15 cellular contexts compared by ENCODE assay signal in genomic region chrX:2391869-2392606, GRCh38.
A peak's percentile ranks its signal among the peaks of the same experiment; 100 is the strongest.
DNase-seq lines count a peak whose midpoint lies in the region; TF ChIP-seq lines count a peak whose summit lies in the region.
"Had no signal": no experiment of that assay in that cellular context is flagged by ENCODE, and none has a peak within 500 bp of the region (broad histone marks: within the 10 kb centered on the region; RNA-seq: fewer than 3 reads in every experiment).

No MANE protein-coding gene starts in this region.

- no peak overlapping the region for H3K4me3 Mint-ChIP-seq in mesothelial cell of epicardium
- H3K4me3 Mint-ChIP-seq: natural killer cell had no signal

- TF ChIP-seq POLR2A in tibial nerve (IDR thresholded peaks at IDR 0.05), result no peak

- H3K4me3 ChIP-seq in epithelial cell of esophagus (ENCODE audit: low read length) (no peak overlapping the region), tibial nerve (no peak overlapping the region)
- H3K4me3 ChIP-seq: heart right ventricle had no signal

- H3K36me3 ChIP-seq in tibial nerve, result peaks cover 0 to 32% (median 0%) of the 10 kb centered on the region in 3 donors

- peaks cover 30% of the 10 kb centered on the region for H3K36me3 Mint-ChIP-seq in mesothelial cell of epicardium

- peaks cover 0 to 10% (median 0%) of the 10 kb centered on the region in 4 donors for H3K9me3 ChIP-seq in tibial nerve

- DNase-seq in EH (ENCODE audit: low read depth) (peak; percentile 93), NCI-H460 (ENCODE audit: extremely low read depth, low read depth) (peak; percentile 90), epithelial cell of esophagus (ENCODE audit: low read depth) (peak; percentile 96), mesothelial cell of epicardium (ENCODE audit: low spot score in 2 of 2, unreplicated experiment in 2 of 2) (no peak), NCI-H146 treated with DMSO at 0.1 percent for 48 hours (lab: John Stamatoyannopoulos, UW; ENCODE audit: unreplicated experiment) (no peak), tibial nerve (ENCODE audit: low spot score in 2 of 2) (no peak)
- DNase-seq in stimulated activated CD4-positive, alpha-beta T cell treated with anti-CD3 and anti-CD28 coated beads, Interleukin-15, amount 100 ng/mL, for 24 hours, result no peak
- DNase-seq in stimulated activated CD8-positive, alpha-beta memory T cell treated with anti-CD3 and anti-CD28 coated beads, Interleukin-4, amount 100 ng/mL, for 48 hours, result no peak
- DNase-seq: amniotic stem cell, DMS153, GOT3, heart right ventricle, natural killer cell, NCI-H2171 treated with DMSO at 0.1 percent for 48 hours, SIG-M5 had no signal

- H3K27me3 ChIP-seq in tibial nerve, result no peaks in the 10 kb centered on the region
- H3K27me3 ChIP-seq: heart right ventricle had no signal

- WGBS in tibial nerve, 2 donors, result 83 to 84% methylated on average over 15 of the region's 15 CpGs

- no peak for TF ChIP-seq EP300 in tibial nerve (IDR thresholded peaks at IDR 0.05)

- peak overlapping the region; percentile 18 for H3K27ac Mint-ChIP-seq in mesothelial cell of epicardium
- H3K27ac Mint-ChIP-seq: natural killer cell had no signal

- peaks cover 5% of the 10 kb centered on the region for H3K9me3 Mint-ChIP-seq in mesothelial cell of epicardium

- no peaks in the 10 kb centered on the region for H3K27me3 Mint-ChIP-seq in mesothelial cell of epicardium (ENCODE audit: low read depth)

- TF ChIP-seq CTCF in epithelial cell of esophagus (IDR thresholded peaks at IDR 0.05; ENCODE audit: insufficient read depth, low read depth, low read length, missing control alignments) (peak; percentile 56), mesothelial cell of epicardium (IDR thresholded peaks at IDR 0.05; ENCODE audit: unreplicated experiment) (no peak), tibial nerve (IDR thresholded peaks at IDR 0.05) (no peak)

- no peaks in the 10 kb centered on the region for H3K4me1 ChIP-seq in tibial nerve

- H3K4me1 Mint-ChIP-seq in mesothelial cell of epicardium, result peaks cover 5% of the 10 kb centered on the region

- H3K27ac ChIP-seq in tibial nerve, result no peak overlapping the region
- H3K27ac ChIP-seq: heart right ventricle had no signal

Comparison
In these comparisons a context has a peak if more than half of its experiments do, and no peak if none do; other contexts are left out.
1. DNase-seq: peak in EH (single experiment), NCI-H460 (single experiment) and epithelial cell of esophagus (single experiment); none in mesothelial cell of epicardium (0 of 2), stimulated activated CD4-positive, alpha-beta T cell treated with anti-CD3 and anti-CD28 coated beads, Interleukin-15, amount 100 ng/mL, for 24 hours (single experiment), NCI-H146 treated with DMSO at 0.1 percent for 48 hours (single experiment), stimulated activated CD8-positive, alpha-beta memory T cell treated with anti-CD3 and anti-CD28 coated beads, Interleukin-4, amount 100 ng/mL, for 48 hours (single experiment) and tibial nerve (0 of 2).